14 cellular contexts compared by ENCODE assay signal in the genomic region with DNA sequence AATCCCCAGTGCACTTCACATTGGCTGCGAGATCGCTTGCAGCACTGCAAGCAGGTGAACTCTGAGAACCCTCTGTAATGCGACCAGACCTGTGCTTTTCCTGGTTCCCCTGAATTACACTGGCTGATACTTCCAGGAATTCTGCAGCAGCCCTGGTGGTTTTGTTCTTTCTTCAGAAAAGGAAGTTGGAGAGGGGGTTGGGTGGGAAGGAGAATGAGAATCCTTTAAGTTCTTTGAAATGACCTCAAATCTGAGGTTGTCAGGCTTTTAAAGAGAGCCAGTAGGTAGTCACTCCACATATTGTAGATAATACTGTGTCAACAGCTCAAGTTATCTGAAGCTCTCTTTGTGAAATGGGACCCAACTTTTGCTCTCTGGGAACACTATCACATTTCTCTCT.
A peak's percentile ranks its signal among the peaks of the same experiment; 100 is the strongest.
DNase-seq lines count a peak whose midpoint lies in the region; ATAC-seq and TF ChIP-seq lines count a peak whose summit lies in the region.
"Had no signal": no experiment of that assay in that cellular context is flagged by ENCODE, and none has a peak within 500 bp of the region (broad histone marks: within the 10 kb centered on the region; RNA-seq: fewer than 3 reads in every experiment).

No MANE protein-coding gene starts in this region.

- H3K36me3 ChIP-seq in stomach, result no peaks in the 10 kb centered on the region

- DNase-seq in activated naive CD4-positive, alpha-beta T cell treated with anti-CD3 and anti-CD28 coated beads, Interleukin-2, amount 10 ng/mL, durations not matched to agents 7 days and 5 days, result peak; percentile 21
- DNase-seq in activated naive CD4-positive, alpha-beta T cell treated with Interleukin-2 at 50 U/mL for 16 hours, result no peak
- DNase-seq in stomach (no peak), NCI-H1694 treated with DMSO at 0.1 percent for 48 hours (lab: John Stamatoyannopoulos, UW) (no peak)
- DNase-seq: activated CD8-positive, alpha-beta memory T cell treated with anti-CD3 and anti-CD28 coated beads, Interleukin-2, amount 50 U/mL, for 4 hours; foreskin fibroblast; IMR-90; posterior cingulate gyrus had no signal

- 0 out of 2 replicates have a peak overlapping the region, but pooled peaks have one; percentile 22 for H3K4me3 ChIP-seq in iPS-18c (ENCODE audit: insufficient read depth, low read depth, low read length)
- H3K4me3 ChIP-seq in stomach, result no peak overlapping the region
- H3K4me3 ChIP-seq: lung had no signal

- intact Hi-C loops in stomach (cut with DNase I; ENCODE audit: low total_unique reads), result no loop called here

- H3K4me1 ChIP-seq in stomach, result peaks cover 49 to 87% (median 63%) of the 10 kb centered on the region in 4 donors

- peak overlapping the region; percentile 52 to 85 (median 74) for H3K27ac ChIP-seq in stomach

- 23 to 43% (median 34%) methylated on average over 3 of the region's 3 CpGs for whole genome bisulfite sequencing in stomach, 5 donors

- no peak for ATAC-seq in GM21825 (IDR thresholded peaks at IDR 0.05; ENCODE audit: unreplicated experiment)
- no peak for ATAC-seq in HG02884 (IDR thresholded peaks at IDR 0.05; ENCODE audit: unreplicated experiment)
- ATAC-seq: Panc1 had no signal

- no peak overlapping the region for H3K4me3 Mint-ChIP-seq in activated naive CD4-positive, alpha-beta T cell treated with anti-CD3 and anti-CD28 coated beads, Interleukin-2, amount 10 ng/mL, durations not matched to agents 7 days and 5 days
- H3K4me3 Mint-ChIP-seq in T-helper 1 cell treated with Interleukin-12 subunit alpha and Interleukin-12 subunit beta and Interleukin-4 antibody, amounts not matched to agents 30 μg/mL and 1 μg/mL, for 36 hours, result peak overlapping the region; percentile 5

- no peaks in the 10 kb centered on the region for H3K27me3 Mint-ChIP-seq in activated naive CD4-positive, alpha-beta T cell treated with anti-CD3 and anti-CD28 coated beads, Interleukin-2, amount 10 ng/mL, durations not matched to agents 7 days and 5 days
- H3K27me3 Mint-ChIP-seq in T-helper 1 cell treated with Interleukin-12 subunit alpha and Interleukin-12 subunit beta and Interleukin-4 antibody, amounts not matched to agents 30 μg/mL and 1 μg/mL, for 36 hours (ENCODE audit: low read depth), result no peaks in the 10 kb centered on the region

- H3K36me3 Mint-ChIP-seq in activated naive CD4-positive, alpha-beta T cell treated with anti-CD3 and anti-CD28 coated beads, Interleukin-2, amount 10 ng/mL, durations not matched to agents 7 days and 5 days, result no peaks in the 10 kb centered on the region
- peaks cover 3% of the 10 kb centered on the region for H3K36me3 Mint-ChIP-seq in T-helper 1 cell treated with Interleukin-12 subunit alpha and Interleukin-12 subunit beta and Interleukin-4 antibody, amounts not matched to agents 30 μg/mL and 1 μg/mL, for 36 hours (ENCODE audit: low read depth)

- no peaks in the 10 kb centered on the region for H3K9me3 Mint-ChIP-seq in activated naive CD4-positive, alpha-beta T cell treated with anti-CD3 and anti-CD28 coated beads, Interleukin-2, amount 10 ng/mL, durations not matched to agents 7 days and 5 days
- H3K9me3 Mint-ChIP-seq in T-helper 1 cell treated with Interleukin-12 subunit alpha and Interleukin-12 subunit beta and Interleukin-4 antibody, amounts not matched to agents 30 μg/mL and 1 μg/mL, for 36 hours, result no peaks in the 10 kb centered on the region

- peaks cover 28% of the 10 kb centered on the region for H3K4me1 Mint-ChIP-seq in activated naive CD4-positive, alpha-beta T cell treated with anti-CD3 and anti-CD28 coated beads, Interleukin-2, amount 10 ng/mL, durations not matched to agents 7 days and 5 days
- H3K4me1 Mint-ChIP-seq in T-helper 1 cell treated with Interleukin-12 subunit alpha and Interleukin-12 subunit beta and Interleukin-4 antibody, amounts not matched to agents 30 μg/mL and 1 μg/mL, for 36 hours (ENCODE audit: low read depth), result peaks cover 25% of the 10 kb centered on the region

- peak overlapping the region; percentile 38 for H3K27ac Mint-ChIP-seq in activated naive CD4-positive, alpha-beta T cell treated with anti-CD3 and anti-CD28 coated beads, Interleukin-2, amount 10 ng/mL, durations not matched to agents 7 days and 5 days
- peak overlapping the region; percentile 34 for H3K27ac Mint-ChIP-seq in T-helper 1 cell treated with Interleukin-12 subunit alpha and Interleukin-12 subunit beta and Interleukin-4 antibody, amounts not matched to agents 30 μg/mL and 1 μg/mL, for 36 hours

- no peaks in the 10 kb centered on the region for H3K9me3 ChIP-seq in iPS-18c (ENCODE audit: control insufficient read depth, insufficient read depth, low read length)
- no peaks in the 10 kb centered on the region for H3K9me3 ChIP-seq in stomach

- TF ChIP-seq POLR2A in stomach (IDR thresholded peaks at IDR 0.05), result no peak

- TF ChIP-seq EP300 in stomach (IDR thresholded peaks at IDR 0.05), result no peak

- H3K27me3 ChIP-seq in stomach, result no peaks in the 10 kb centered on the region

- TF ChIP-seq CTCF in stomach (IDR thresholded peaks at IDR 0.05), result no peak

- CTCF ChIA-PET in activated naive CD4-positive, alpha-beta T cell treated with anti-CD3 and anti-CD28 coated beads, Interleukin-2, amount 10 ng/mL, durations not matched to agents 7 days and 5 days (lab: Charles Lee), result no interaction called here
